ENCODE assay signal across 1 cellular context in genomic region chr20:32681175-32682084, GRCh38.
TF ChIP-seq lines count a peak whose summit lies in the region.

No MANE protein-coding gene starts in this region.

TF ChIP-seq in HepG2, 621 proteins besides CTCF, POLR2A, EP300 and RAD21 (continued from another document and continues in another):
- TF ChIP-seq, protein P1, sequence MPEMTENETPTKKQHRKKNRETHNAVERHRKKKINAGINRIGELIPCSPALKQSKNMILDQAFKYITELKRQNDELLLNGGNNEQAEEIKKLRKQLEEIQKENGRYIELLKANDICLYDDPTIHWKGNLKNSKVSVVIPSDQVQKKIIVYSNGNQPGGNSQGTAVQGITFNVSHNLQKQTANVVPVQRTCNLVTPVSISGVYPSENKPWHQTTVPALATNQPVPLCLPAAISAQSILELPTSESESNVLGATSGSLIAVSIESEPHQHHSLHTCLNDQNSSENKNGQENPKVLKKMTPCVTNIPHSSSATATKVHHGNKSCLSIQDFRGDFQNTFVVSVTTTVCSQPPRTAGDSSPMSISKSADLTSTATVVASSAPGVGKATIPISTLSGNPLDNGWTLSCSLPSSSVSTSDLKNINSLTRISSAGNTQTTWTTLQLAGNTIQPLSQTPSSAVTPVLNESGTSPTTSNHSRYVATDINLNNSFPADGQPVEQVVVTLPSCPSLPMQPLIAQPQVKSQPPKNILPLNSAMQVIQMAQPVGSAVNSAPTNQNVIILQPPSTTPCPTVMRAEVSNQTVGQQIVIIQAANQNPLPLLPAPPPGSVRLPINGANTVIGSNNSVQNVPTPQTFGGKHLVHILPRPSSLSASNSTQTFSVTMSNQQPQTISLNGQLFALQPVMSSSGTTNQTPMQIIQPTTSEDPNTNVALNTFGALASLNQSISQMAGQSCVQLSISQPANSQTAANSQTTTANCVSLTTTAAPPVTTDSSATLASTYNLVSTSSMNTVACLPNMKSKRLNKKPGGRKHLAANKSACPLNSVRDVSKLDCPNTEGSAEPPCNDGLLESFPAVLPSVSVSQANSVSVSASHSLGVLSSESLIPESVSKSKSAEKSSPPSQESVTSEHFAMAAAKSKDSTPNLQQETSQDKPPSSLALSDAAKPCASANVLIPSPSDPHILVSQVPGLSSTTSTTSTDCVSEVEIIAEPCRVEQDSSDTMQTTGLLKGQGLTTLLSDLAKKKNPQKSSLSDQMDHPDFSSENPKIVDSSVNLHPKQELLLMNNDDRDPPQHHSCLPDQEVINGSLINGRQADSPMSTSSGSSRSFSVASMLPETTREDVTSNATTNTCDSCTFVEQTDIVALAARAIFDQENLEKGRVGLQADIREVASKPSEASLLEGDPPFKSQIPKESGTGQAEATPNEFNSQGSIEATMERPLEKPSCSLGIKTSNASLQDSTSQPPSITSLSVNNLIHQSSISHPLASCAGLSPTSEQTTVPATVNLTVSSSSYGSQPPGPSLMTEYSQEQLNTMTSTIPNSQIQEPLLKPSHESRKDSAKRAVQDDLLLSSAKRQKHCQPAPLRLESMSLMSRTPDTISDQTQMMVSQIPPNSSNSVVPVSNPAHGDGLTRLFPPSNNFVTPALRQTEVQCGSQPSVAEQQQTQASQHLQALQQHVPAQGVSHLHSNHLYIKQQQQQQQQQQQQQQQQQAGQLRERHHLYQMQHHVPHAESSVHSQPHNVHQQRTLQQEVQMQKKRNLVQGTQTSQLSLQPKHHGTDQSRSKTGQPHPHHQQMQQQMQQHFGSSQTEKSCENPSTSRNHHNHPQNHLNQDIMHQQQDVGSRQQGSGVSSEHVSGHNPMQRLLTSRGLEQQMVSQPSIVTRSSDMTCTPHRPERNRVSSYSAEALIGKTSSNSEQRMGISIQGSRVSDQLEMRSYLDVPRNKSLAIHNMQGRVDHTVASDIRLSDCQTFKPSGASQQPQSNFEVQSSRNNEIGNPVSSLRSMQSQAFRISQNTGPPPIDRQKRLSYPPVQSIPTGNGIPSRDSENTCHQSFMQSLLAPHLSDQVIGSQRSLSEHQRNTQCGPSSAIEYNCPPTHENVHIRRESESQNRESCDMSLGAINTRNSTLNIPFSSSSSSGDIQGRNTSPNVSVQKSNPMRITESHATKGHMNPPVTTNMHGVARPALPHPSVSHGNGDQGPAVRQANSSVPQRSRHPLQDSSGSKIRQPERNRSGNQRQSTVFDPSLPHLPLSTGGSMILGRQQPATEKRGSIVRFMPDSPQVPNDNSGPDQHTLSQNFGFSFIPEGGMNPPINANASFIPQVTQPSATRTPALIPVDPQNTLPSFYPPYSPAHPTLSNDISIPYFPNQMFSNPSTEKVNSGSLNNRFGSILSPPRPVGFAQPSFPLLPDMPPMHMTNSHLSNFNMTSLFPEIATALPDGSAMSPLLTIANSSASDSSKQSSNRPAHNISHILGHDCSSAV (CRISPR knock-in tag; IDR thresholded peaks at IDR 0.05; ENCODE audit: borderline replicate concordance), result no peak
- no peak for TF ChIP-seq HNRNPUL1 (IDR thresholded peaks at IDR 0.05; ENCODE audit: low read depth, low read length)
- no peak for TF ChIP-seq ARID3A (IDR thresholded peaks at IDR 0.05; ENCODE audit: low read depth, low read length)
- 0 out of 2 replicates have a peak, but pooled peaks have one; percentile 8 for TF ChIP-seq ETV5 (CRISPR knock-in tag; IDR thresholded peaks at IDR 0.05; ENCODE audit: borderline replicate concordance)
- TF ChIP-seq TBX2 (CRISPR knock-in tag; IDR thresholded peaks at IDR 0.05; ENCODE audit: borderline replicate concordance), result peak; percentile 84; the same call in 1 of the 2 replicates
- TF ChIP-seq, protein P2, sequence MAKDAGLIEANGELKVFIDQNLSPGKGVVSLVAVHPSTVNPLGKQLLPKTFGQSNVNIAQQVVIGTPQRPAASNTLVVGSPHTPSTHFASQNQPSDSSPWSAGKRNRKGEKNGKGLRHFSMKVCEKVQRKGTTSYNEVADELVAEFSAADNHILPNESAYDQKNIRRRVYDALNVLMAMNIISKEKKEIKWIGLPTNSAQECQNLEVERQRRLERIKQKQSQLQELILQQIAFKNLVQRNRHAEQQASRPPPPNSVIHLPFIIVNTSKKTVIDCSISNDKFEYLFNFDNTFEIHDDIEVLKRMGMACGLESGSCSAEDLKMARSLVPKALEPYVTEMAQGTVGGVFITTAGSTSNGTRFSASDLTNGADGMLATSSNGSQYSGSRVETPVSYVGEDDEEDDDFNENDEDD (CRISPR knock-in tag; IDR thresholded peaks at IDR 0.05; ENCODE audit: borderline replicate concordance), result no peak
- no peak for TF ChIP-seq BRCA1 (CRISPR knock-in tag; IDR thresholded peaks at IDR 0.05)
- no peak for TF ChIP-seq TRIM22 (IDR thresholded peaks at IDR 0.05)
- no peak; the same call in 1 of the 2 replicates for TF ChIP-seq CHD4 (IDR thresholded peaks at IDR 0.05; ENCODE audit: borderline replicate concordance, low read length)
- no peak; the same call in 1 of the 2 replicates for TF ChIP-seq POGK (CRISPR knock-in tag; conservative IDR thresholded peaks at IDR 0.05)
- TF ChIP-seq SPEN (CRISPR knock-in tag; IDR thresholded peaks at IDR 0.05; ENCODE audit: low read depth), result peak; percentile 33; the same call in 1 of the 2 replicates
- TF ChIP-seq TARDBP (CRISPR knock-in tag; IDR thresholded peaks at IDR 0.05), result no peak; the same call in 1 of the 2 replicates
- TF ChIP-seq ZSCAN30 (CRISPR knock-in tag; IDR thresholded peaks at IDR 0.05), result no peak
- TF ChIP-seq CHD2 (IDR thresholded peaks at IDR 0.05; ENCODE audit: low read depth, low read length), result no peak
- TF ChIP-seq MAZ (IDR thresholded peaks at IDR 0.05; ENCODE audit: borderline replicate concordance, low read depth, low read length), result no peak; the same call in 1 of the 2 replicates
- TF ChIP-seq MAZ (CRISPR knock-in tag; IDR thresholded peaks at IDR 0.05; ENCODE audit: low read depth), result 0 out of 2 replicates have a peak, but pooled peaks have one; percentile 34
- TF ChIP-seq ZNF652 (CRISPR knock-in tag; IDR thresholded peaks at IDR 0.05; ENCODE audit: borderline replicate concordance, low read depth), result no peak; the same call in 1 of the 2 replicates
- TF ChIP-seq, protein P3, sequence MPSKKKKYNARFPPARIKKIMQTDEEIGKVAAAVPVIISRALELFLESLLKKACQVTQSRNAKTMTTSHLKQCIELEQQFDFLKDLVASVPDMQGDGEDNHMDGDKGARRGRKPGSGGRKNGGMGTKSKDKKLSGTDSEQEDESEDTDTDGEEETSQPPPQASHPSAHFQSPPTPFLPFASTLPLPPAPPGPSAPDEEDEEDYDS (CRISPR knock-in tag; IDR thresholded peaks at IDR 0.05), result 0 out of 2 replicates have a peak, but pooled peaks have one; percentile 10
- TF ChIP-seq, protein P4, sequence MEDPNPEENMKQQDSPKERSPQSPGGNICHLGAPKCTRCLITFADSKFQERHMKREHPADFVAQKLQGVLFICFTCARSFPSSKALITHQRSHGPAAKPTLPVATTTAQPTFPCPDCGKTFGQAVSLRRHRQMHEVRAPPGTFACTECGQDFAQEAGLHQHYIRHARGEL (CRISPR knock-in tag; IDR thresholded peaks at IDR 0.05), result peak; percentile 80; the same call in 1 of the 2 replicates
- no peak for TF ChIP-seq ZNF883 (CRISPR knock-in tag; IDR thresholded peaks at IDR 0.05; ENCODE audit: not compliant biosample characterization)
- TF ChIP-seq ZBTB25 (CRISPR knock-in tag; IDR thresholded peaks at IDR 0.05), result 0 out of 2 replicates have a peak, but pooled peaks have one; percentile 24
- TF ChIP-seq, protein P5, sequence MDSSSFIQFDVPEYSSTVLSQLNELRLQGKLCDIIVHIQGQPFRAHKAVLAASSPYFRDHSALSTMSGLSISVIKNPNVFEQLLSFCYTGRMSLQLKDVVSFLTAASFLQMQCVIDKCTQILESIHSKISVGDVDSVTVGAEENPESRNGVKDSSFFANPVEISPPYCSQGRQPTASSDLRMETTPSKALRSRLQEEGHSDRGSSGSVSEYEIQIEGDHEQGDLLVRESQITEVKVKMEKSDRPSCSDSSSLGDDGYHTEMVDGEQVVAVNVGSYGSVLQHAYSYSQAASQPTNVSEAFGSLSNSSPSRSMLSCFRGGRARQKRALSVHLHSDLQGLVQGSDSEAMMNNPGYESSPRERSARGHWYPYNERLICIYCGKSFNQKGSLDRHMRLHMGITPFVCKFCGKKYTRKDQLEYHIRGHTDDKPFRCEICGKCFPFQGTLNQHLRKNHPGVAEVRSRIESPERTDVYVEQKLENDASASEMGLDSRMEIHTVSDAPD (CRISPR knock-in tag; IDR thresholded peaks at IDR 0.05), result no peak; the same call in 1 of the 2 replicates
- TF ChIP-seq BHLHE40 (IDR thresholded peaks at IDR 0.05; ENCODE audit: low read length), result 0 out of 2 replicates have a peak, but pooled peaks have one; percentile 25
- TF ChIP-seq ZNF337 (CRISPR knock-in tag; IDR thresholded peaks at IDR 0.05; ENCODE audit: borderline replicate concordance, low read depth), result no peak
- TF ChIP-seq MIER3 (CRISPR knock-in tag; IDR thresholded peaks at IDR 0.05; ENCODE audit: borderline replicate concordance), result no peak; the same call in 1 of the 2 replicates
- TF ChIP-seq, protein P6, sequence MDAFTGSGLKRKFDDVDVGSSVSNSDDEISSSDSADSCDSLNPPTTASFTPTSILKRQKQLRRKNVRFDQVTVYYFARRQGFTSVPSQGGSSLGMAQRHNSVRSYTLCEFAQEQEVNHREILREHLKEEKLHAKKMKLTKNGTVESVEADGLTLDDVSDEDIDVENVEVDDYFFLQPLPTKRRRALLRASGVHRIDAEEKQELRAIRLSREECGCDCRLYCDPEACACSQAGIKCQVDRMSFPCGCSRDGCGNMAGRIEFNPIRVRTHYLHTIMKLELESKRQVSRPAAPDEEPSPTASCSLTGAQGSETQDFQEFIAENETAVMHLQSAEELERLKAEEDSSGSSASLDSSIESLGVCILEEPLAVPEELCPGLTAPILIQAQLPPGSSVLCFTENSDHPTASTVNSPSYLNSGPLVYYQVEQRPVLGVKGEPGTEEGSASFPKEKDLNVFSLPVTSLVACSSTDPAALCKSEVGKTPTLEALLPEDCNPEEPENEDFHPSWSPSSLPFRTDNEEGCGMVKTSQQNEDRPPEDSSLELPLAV (CRISPR knock-in tag; conservative IDR thresholded peaks at IDR 0.05; ENCODE audit: low read depth), result no peak
- no peak for TF ChIP-seq HNF4G (IDR thresholded peaks at IDR 0.05; ENCODE audit: borderline replicate concordance, low read depth, low read length)
- 0 out of 2 replicates have a peak, but pooled peaks have one; percentile 20 for TF ChIP-seq HNF4G (CRISPR knock-in tag; IDR thresholded peaks at IDR 0.05; ENCODE audit: borderline replicate concordance, low read depth)
- TF ChIP-seq ZNF616 (CRISPR knock-in tag; IDR thresholded peaks at IDR 0.05; ENCODE audit: low read depth), result no peak
- no peak for TF ChIP-seq YY1 (IDR thresholded peaks at IDR 0.05; ENCODE audit: insufficient read depth, insufficient replicate concordance, low read depth, low read length)
- TF ChIP-seq SKIL (CRISPR knock-in tag; IDR thresholded peaks at IDR 0.05; ENCODE audit: borderline replicate concordance), result no peak
- 0 out of 2 replicates have a peak, but pooled peaks have one; percentile 25 for TF ChIP-seq BCL6 (CRISPR knock-in tag; IDR thresholded peaks at IDR 0.05)
